Comparison of ENCODE assay signal across 10 cellular contexts in genomic region chr10:30591249-30591670, GRCh38. TPM values are rescaled to one million over a fixed set of nuclear protein-coding genes. Genes with fewer than 3 reads are reported as not detected.
DNase-seq lines count a peak whose midpoint lies in the region; ATAC-seq, FAIRE-seq and TF ChIP-seq lines count a peak whose summit lies in the region.
"Had no signal": no experiment of that assay in that cellular context is flagged by ENCODE, and none has a peak within 500 bp of the region (broad histone marks: within the 10 kb centered on the region; RNA-seq: fewer than 3 reads in every experiment).

No MANE protein-coding gene starts in this region.

- WGBS in body of pancreas, 2 donors = 0 to 4% methylated on average over 5 of the region's 5 CpGs

- no peaks in the 10 kb centered on the region for H3K36me3 ChIP-seq in body of pancreas (replicated peaks in 1 of 2; ENCODE audit: insufficient read depth in 1 of 2, low read depth in 2 of 2)
- H3K36me3 ChIP-seq: BLaER1 had no signal

- H3K9me3 ChIP-seq in body of pancreas = no peaks in the 10 kb centered on the region
- H3K9me3 ChIP-seq: BLaER1 had no signal

- H3K4me3 ChIP-seq in body of pancreas = no peak overlapping the region
- H3K4me3 ChIP-seq: BLaER1 had no signal

- H3K27me3 ChIP-seq in body of pancreas = no peaks in the 10 kb centered on the region
- H3K27me3 ChIP-seq: BLaER1 had no signal

- DNase-seq in DMS79 treated with DMSO at 0.1 percent for 48 hours (lab: John Stamatoyannopoulos, UW) = peak; percentile 2
- DNase-seq in DMS79 (lab: John Stamatoyannopoulos, UW) = no peak
- peak; percentile 64 for DNase-seq in KBM-7
- DNase-seq in T follicular helper cell (ENCODE audit: low read depth) = peak; percentile 33
- peak; percentile 25 to 46 (median 39) for DNase-seq in body of pancreas
- peak; percentile 50 for DNase-seq in iris pigment epithelial cell (ENCODE audit: low read depth)
- DNase-seq in stimulated activated CD4-positive, alpha-beta T cell treated with anti-CD3 and anti-CD28 coated beads, Interleukin-2, amount 100 ng/mL, for 24 hours = peak; percentile 21 to 50
- DNase-seq in GM12892 (ENCODE audit: insufficient read length) = no peak

- peak; percentile 68 for ATAC-seq in body of pancreas

- no peak for FAIRE-seq in GM12892 (lab: Jason Lieb, UNC)

- no peaks in the 10 kb centered on the region for H3K4me1 ChIP-seq in body of pancreas

- TF ChIP-seq CTCF in body of pancreas (IDR thresholded peaks at IDR 0.05) = peak; percentile 42 to 82 (median 76)

- TF ChIP-seq POLR2A in body of pancreas (IDR thresholded peaks at IDR 0.05) (no peak), GM12892 (IDR thresholded peaks at IDR 0.05; ENCODE audit: low read depth, low read length) (no peak)

- H3K27ac ChIP-seq in body of pancreas = no peak overlapping the region
- H3K27ac ChIP-seq: BLaER1 had no signal

- intact Hi-C loops in body of pancreas (cut with DNase I) = loop anchor here (10.0 kb wide), 1 partner anchor 186 kb away; no protein-coding TSS in a partner anchor

- in situ Hi-C loops in KBM-7 (cut with MboI; ENCODE audit: low pct_unique_long_range_greater_than_20kb, low sequenced_read_pairs) = loop anchor here (5.0 to 25.0 kb wide), 2 partner anchors 204 to 1204 kb away; no protein-coding TSS in a partner anchor

RNA-seq across cellular contexts. Expression of gene LYZL2, which starts 38.3 kb away (rescaled TPM):
- not detected for total RNA-seq in body of pancreas
- polyA plus RNA-seq in GM12892 (2012; ENCODE audit: missing spikeins) = not detected
- polyA plus RNA-seq: thymus had no signal

Comparison
In these comparisons a context has a peak if more than half of its experiments do, and no peak if none do; other contexts are left out.
1. DNase-seq: peak in DMS79 treated with DMSO at 0.1 percent for 48 hours (single experiment), KBM-7 (single experiment), T follicular helper cell (single experiment), body of pancreas (4 of 4), iris pigment epithelial cell (single experiment) and stimulated activated CD4-positive, alpha-beta T cell treated with anti-CD3 and anti-CD28 coated beads, Interleukin-2, amount 100 ng/mL, for 24 hours (2 of 2); none in DMS79 (single experiment) and GM12892 (single experiment).